Comparison of ENCODE assay signal across 17 cellular contexts in genomic region chr2:54526226-54526879, GRCh38.
A peak's percentile ranks its signal among the peaks of the same experiment; 100 is the strongest.
DNase-seq lines count a peak whose midpoint lies in the region; ATAC-seq, FAIRE-seq and TF ChIP-seq lines count a peak whose summit lies in the region.
"Had no signal": no experiment of that assay in that cellular context is flagged by ENCODE, and none has a peak within 500 bp of the region (broad histone marks: within the 10 kb centered on the region; RNA-seq: fewer than 3 reads in every experiment).

No MANE protein-coding gene starts in this region.

- H3K36me3 ChIP-seq in K562 (ENCODE audit: control insufficient read depth, insufficient read depth, low read length) (no peaks in the 10 kb centered on the region), heart right ventricle (peaks cover 0 to 69% (median 41%) of the 10 kb centered on the region in 9 donors)
- H3K36me3 ChIP-seq: BLaER1 treated with 17β-estradiol and CSF1 and Interleukin-3, amounts not matched to agents 10 nM and 100 nM had no signal

- peaks cover 76% of the 10 kb centered on the region for H3K4me1 Mint-ChIP-seq in Calu3 (ENCODE audit: low read depth, unreplicated experiment)
- H3K4me1 Mint-ChIP-seq in osteocyte (ENCODE audit: unreplicated experiment) = peaks cover 46% of the 10 kb centered on the region
- peaks cover 24% of the 10 kb centered on the region for H3K4me1 Mint-ChIP-seq in stimulated activated memory B cell treated with anti-CD40 and anti-IgM and Interleukin-4, amounts not matched to agents 10 μg/mL and 1 μg/mL and 100 μg/mL, for 72 hours
- H3K4me1 Mint-ChIP-seq in HFFc6 (ENCODE audit: low read depth) = peaks cover 64% of the 10 kb centered on the region
- H3K4me1 Mint-ChIP-seq in stimulated activated naive CD8-positive, alpha-beta T cell treated with anti-CD3 and anti-CD28 coated beads, Interleukin-15, amount 100 ng/mL, for 72 hours = peaks cover 36% of the 10 kb centered on the region

- H3K4me1 ChIP-seq in K562 (replicated peaks in 1 of 2; ENCODE audit: control insufficient read depth in 2 of 2, insufficient read depth in 2 of 2, low read length in 2 of 2) (peaks cover 0 to 6% of the 10 kb centered on the region in 2 experiments; a peak in 1 of 5 replicates), heart right ventricle (peaks cover 19 to 98% (median 83%) of the 10 kb centered on the region in 9 donors)

- intact Hi-C loops in Calu3 (cut with micrococcal nuclease; ENCODE audit: unreplicated experiment) = loop anchor here (10.0 kb wide), 1 partner anchor 308 kb away; no protein-coding TSS in a partner anchor
- intact Hi-C loops in K562 (cut with micrococcal nuclease) = no loop called here
- intact Hi-C loops in heart right ventricle (cut with DNase I) = loop anchor here in 6 of 10 donors (10.0 kb wide), 6 partner anchors 98 to 322 kb away; no protein-coding TSS in a partner anchor

- H3K4me3 ChIP-seq in K562 = no peak overlapping the region
- no peak overlapping the region for H3K4me3 ChIP-seq in heart right ventricle
- H3K4me3 ChIP-seq: BLaER1 treated with 17β-estradiol and CSF1 and Interleukin-3, amounts not matched to agents 10 nM and 100 nM; GM23338 had no signal

- no peak overlapping the region for H3K9ac ChIP-seq in K562 (ENCODE audit: insufficient read depth in 1 of 2, low read depth in 2 of 2, low read length in 2 of 2)
- H3K9ac ChIP-seq: BLaER1 treated with 17β-estradiol and CSF1 and Interleukin-3, amounts not matched to agents 10 nM and 100 nM had no signal

- H3K9me3 ChIP-seq in K562 (replicated peaks; ENCODE audit: control insufficient read depth, insufficient read depth, low read depth, low read length) (no peaks in the 10 kb centered on the region), heart right ventricle (no peaks in the 10 kb centered on the region)

- POLR2A ChIA-PET in K562 (lab: Yijun Ruan, JAX) = interaction anchor here (0.6 kb wide), 1 partner anchor 170 kb away, joined by 3 read pairs; no protein-coding TSS in a partner anchor

- TF ChIP-seq CTCF in Calu3 (IDR thresholded peaks at IDR 0.05; ENCODE audit: unreplicated experiment) (no peak), K562 (IDR thresholded peaks at IDR 0.05 in 2 of 3, conservative IDR thresholded peaks at IDR 0.05 in 1 of 3; ENCODE audit: insufficient read depth in 2 of 3, low read depth in 1 of 3, low read length in 3 of 3) (no peak), heart right ventricle (IDR thresholded peaks at IDR 0.05) (no peak), osteocyte (IDR thresholded peaks at IDR 0.05) (no peak), HFFc6 (IDR thresholded peaks at IDR 0.05) (no peak)

- BruUV-seq in Calu3 (replicated peaks; lab: Mats Ljungman, UMichigan) (no TSS peak), K562 (replicated peaks; lab: Mats Ljungman, UMichigan) (no TSS peak)

- 0 out of 5 replicates have a peak, but pooled peaks cover 0 to 7% of the 10 kb centered on the region in 2 experiments for H3K27me3 ChIP-seq in K562 (ENCODE audit: control insufficient read depth in 2 of 2, insufficient read depth in 2 of 2, low read length in 2 of 2)
- H3K27me3 ChIP-seq in heart right ventricle = no peaks in the 10 kb centered on the region
- H3K27me3 ChIP-seq: BLaER1 treated with 17β-estradiol and CSF1 and Interleukin-3, amounts not matched to agents 10 nM and 100 nM had no signal

- no peak for TF ChIP-seq RAD21 in K562 (CRISPR knock-in tag; conservative IDR thresholded peaks at IDR 0.05 in 1 of 2, IDR thresholded peaks at IDR 0.05 in 1 of 2)

- no peaks in the 10 kb centered on the region for H4K20me1 ChIP-seq in K562 (replicated peaks; ENCODE audit: control insufficient read depth, insufficient read depth, low read length)
- H4K20me1 ChIP-seq: BLaER1 treated with 17β-estradiol and CSF1 and Interleukin-3, amounts not matched to agents 10 nM and 100 nM had no signal

- H3K27me3 Mint-ChIP-seq in Calu3 (ENCODE audit: unreplicated experiment) (no peaks in the 10 kb centered on the region), osteocyte (ENCODE audit: unreplicated experiment) (no peaks in the 10 kb centered on the region), HFFc6 (ENCODE audit: insufficient read depth) (no peaks in the 10 kb centered on the region; the same call in 1 of the 2 replicates)
- H3K27me3 Mint-ChIP-seq in stimulated activated memory B cell treated with anti-CD40 and anti-IgM and Interleukin-4, amounts not matched to agents 10 μg/mL and 1 μg/mL and 100 μg/mL, for 72 hours = no peaks in the 10 kb centered on the region
- no peaks in the 10 kb centered on the region for H3K27me3 Mint-ChIP-seq in stimulated activated naive CD8-positive, alpha-beta T cell treated with anti-CD3 and anti-CD28 coated beads, Interleukin-15, amount 100 ng/mL, for 72 hours

- H3K79me2 ChIP-seq in K562 (ENCODE audit: control insufficient read depth, insufficient read depth, low read length) = no peaks in the 10 kb centered on the region

- H2AFZ ChIP-seq in K562 (ENCODE audit: low read depth, low read length) = no peak overlapping the region
- H2AFZ ChIP-seq: GM23338 had no signal

- TF ChIP-seq POLR2A in K562 (conservative IDR thresholded peaks at IDR 0.05) = no peak

- no peaks in the 10 kb centered on the region for H3K9me1 ChIP-seq in K562 (ENCODE audit: control insufficient read depth, insufficient read depth, low read length)

- ATAC-seq in K562 (no peak), heart right ventricle (peak; percentile 14 to 54 (median 32))
- no peak for ATAC-seq in stimulated activated memory B cell treated with anti-CD40 and anti-IgM and Interleukin-4, amounts not matched to agents 10 μg/mL and 1 μg/mL and 100 μg/mL, for 72 hours
- no peak for ATAC-seq in stimulated activated naive CD8-positive, alpha-beta T cell treated with anti-CD3 and anti-CD28 coated beads, Interleukin-15, amount 100 ng/mL, for 72 hours
- ATAC-seq: GM23338 had no signal

- 16% methylated on average over 12 of the region's 12 CpGs for WGBS in K562 (ENCODE audit: insufficient coverage, low coverage, missing lambda C conversion rate)
- WGBS in heart right ventricle, 2 donors = 56 to 57% methylated on average over 12 of the region's 12 CpGs

- H3K27ac Mint-ChIP-seq in Calu3 (ENCODE audit: unreplicated experiment) = peak overlapping the region; percentile 92
- peak overlapping the region; percentile 7 for H3K27ac Mint-ChIP-seq in osteocyte (ENCODE audit: unreplicated experiment)
- no peak overlapping the region for H3K27ac Mint-ChIP-seq in stimulated activated memory B cell treated with anti-CD40 and anti-IgM and Interleukin-4, amounts not matched to agents 10 μg/mL and 1 μg/mL and 100 μg/mL, for 72 hours
- H3K27ac Mint-ChIP-seq in HFFc6 = no peak overlapping the region
- no peak overlapping the region for H3K27ac Mint-ChIP-seq in stimulated activated naive CD8-positive, alpha-beta T cell treated with anti-CD3 and anti-CD28 coated beads, Interleukin-15, amount 100 ng/mL, for 72 hours
- H3K27ac Mint-ChIP-seq: GM23338 had no signal

- H3K9me3 Mint-ChIP-seq in Calu3 (ENCODE audit: low read depth, unreplicated experiment) = no peaks in the 10 kb centered on the region
- H3K9me3 Mint-ChIP-seq in osteocyte (ENCODE audit: unreplicated experiment) = no peaks in the 10 kb centered on the region
- H3K9me3 Mint-ChIP-seq in stimulated activated memory B cell treated with anti-CD40 and anti-IgM and Interleukin-4, amounts not matched to agents 10 μg/mL and 1 μg/mL and 100 μg/mL, for 72 hours = no peaks in the 10 kb centered on the region
- H3K9me3 Mint-ChIP-seq in HFFc6 = no peaks in the 10 kb centered on the region
- no peaks in the 10 kb centered on the region for H3K9me3 Mint-ChIP-seq in stimulated activated naive CD8-positive, alpha-beta T cell treated with anti-CD3 and anti-CD28 coated beads, Interleukin-15, amount 100 ng/mL, for 72 hours
- H3K9me3 Mint-ChIP-seq: GM23338 had no signal

- TF ChIP-seq EP300 in K562 (IDR thresholded peaks at IDR 0.05; ENCODE audit: low read length) = no peak

- H3K4me2 ChIP-seq in K562 (ENCODE audit: insufficient read depth, low read length) = no peak overlapping the region
- H3K4me2 ChIP-seq: GM23338 had no signal

- H3K36me3 Mint-ChIP-seq in Calu3 (ENCODE audit: insufficient read depth, unreplicated experiment) (peaks cover 29% of the 10 kb centered on the region), osteocyte (ENCODE audit: unreplicated experiment) (peaks cover 42% of the 10 kb centered on the region), HFFc6 (ENCODE audit: low read depth) (peaks cover 50% of the 10 kb centered on the region)
- no peaks in the 10 kb centered on the region for H3K36me3 Mint-ChIP-seq in stimulated activated memory B cell treated with anti-CD40 and anti-IgM and Interleukin-4, amounts not matched to agents 10 μg/mL and 1 μg/mL and 100 μg/mL, for 72 hours

- no peak for DNase-seq in Calu3
- DNase-seq in K562 (ENCODE audit: extremely low read depth in 1 of 4, low spot score in 3 of 4) = no peak
- peak in 1 of 2 donors; percentile 33 for DNase-seq in heart right ventricle
- DNase-seq in osteocyte (ENCODE audit: extremely low spot score, unreplicated experiment) = no peak
- no peak for DNase-seq in GDM1 (lab: John Stamatoyannopoulos, UW)
- DNase-seq in HFFc6 = no peak
- no peak for DNase-seq in stimulated activated naive CD8-positive, alpha-beta T cell treated with anti-CD3 and anti-CD28 coated beads, Interleukin-15, amount 100 ng/mL, for 72 hours
- DNase-seq: COR-L47, DMS53, NCI-H1417 treated with DMSO at 0.1 percent for 48 hours, NCI-H2029 treated with DMSO at 0.1 percent for 48 hours, NCI-H510A treated with DMSO at 0.1 percent for 48 hours had no signal

- CTCF ChIA-PET in Calu3 (lab: Charles Lee) = no interaction called here
- CTCF ChIA-PET in K562 (lab: Yijun Ruan, JAX; ENCODE audit: low intra/inter-chr PET ratio) = no interaction called here

- H3K27ac ChIP-seq in K562 (ENCODE audit: extremely low read depth, low read depth, low read length) (no peak overlapping the region), heart right ventricle (peak overlapping the region; percentile 46 to 86 (median 68))
- H3K27ac ChIP-seq: BLaER1 treated with 17β-estradiol and CSF1 and Interleukin-3, amounts not matched to agents 10 nM and 100 nM had no signal

- peak; percentile 32 for FAIRE-seq in K562 (lab: Jason Lieb, UNC)
- FAIRE-seq: GM12892, GM19239 had no signal

- in situ Hi-C loops in K562 (cut with MboI) = loop anchor here (10.0 kb wide), 2 partner anchors 118 to 318 kb away; no protein-coding TSS in a partner anchor

- H3K4me3 Mint-ChIP-seq in Calu3 (ENCODE audit: low read depth, unreplicated experiment) (no peak overlapping the region), osteocyte (ENCODE audit: unreplicated experiment) (no peak overlapping the region), HFFc6 (no peak overlapping the region)
- H3K4me3 Mint-ChIP-seq in stimulated activated memory B cell treated with anti-CD40 and anti-IgM and Interleukin-4, amounts not matched to agents 10 μg/mL and 1 μg/mL and 100 μg/mL, for 72 hours = no peak overlapping the region
- H3K4me3 Mint-ChIP-seq in stimulated activated naive CD8-positive, alpha-beta T cell treated with anti-CD3 and anti-CD28 coated beads, Interleukin-15, amount 100 ng/mL, for 72 hours = no peak overlapping the region
- H3K4me3 Mint-ChIP-seq: GM23338 had no signal

Comparison
In these comparisons a context has a peak if more than half of its experiments do, and no peak if none do; other contexts are left out.
1. H3K27ac Mint-ChIP-seq: peak in Calu3 (single experiment) and osteocyte (single experiment); none in stimulated activated memory B cell treated with anti-CD40 and anti-IgM and Interleukin-4, amounts not matched to agents 10 μg/mL and 1 μg/mL and 100 μg/mL, for 72 hours (single experiment), HFFc6 (single experiment) and stimulated activated naive CD8-positive, alpha-beta T cell treated with anti-CD3 and anti-CD28 coated beads, Interleukin-15, amount 100 ng/mL, for 72 hours (0 of 2).
2. ATAC-seq: peak in heart right ventricle (8 of 8); none in K562 (single experiment), stimulated activated memory B cell treated with anti-CD40 and anti-IgM and Interleukin-4, amounts not matched to agents 10 μg/mL and 1 μg/mL and 100 μg/mL, for 72 hours (single experiment) and stimulated activated naive CD8-positive, alpha-beta T cell treated with anti-CD3 and anti-CD28 coated beads, Interleukin-15, amount 100 ng/mL, for 72 hours (single experiment).